In genomic region chrX:1451676-1452496, GRCh38 we compare ENCODE assay signal across 9 cellular contexts. TPM values are rescaled to one million over a fixed set of nuclear protein-coding genes. Genes with fewer than 3 reads are reported as not detected.
A peak's percentile ranks its signal among the peaks of the same experiment; 100 is the strongest.
DNase-seq lines count a peak whose midpoint lies in the region; ATAC-seq, FAIRE-seq and TF ChIP-seq lines count a peak whose summit lies in the region.
"Had no signal": no experiment of that assay in that cellular context is flagged by ENCODE, and none has a peak within 500 bp of the region (broad histone marks: within the 10 kb centered on the region; RNA-seq: fewer than 3 reads in every experiment).

No MANE protein-coding gene starts in this region.

- DNase-seq in GM19239 (ENCODE audit: insufficient read length, low spot score) (no peak), heart right ventricle (peak in 1 of 2 donors; percentile 36), gastrocnemius medialis (peak in 1 of 2 donors; percentile 34), NCI-H510A treated with DMSO at 0.1 percent for 48 hours (lab: John Stamatoyannopoulos, UW) (no peak), GM13977 (ENCODE audit: low spot score) (no peak), SW 1271 (lab: John Stamatoyannopoulos, UW) (no peak)
- no peak for DNase-seq in activated CD8-positive, alpha-beta T cell treated with anti-CD3 and anti-CD28 coated beads for 36 hours

- intact Hi-C loops in activated CD8-positive, alpha-beta T cell treated with anti-CD3 and anti-CD28 coated beads for 36 hours (cut with micrococcal nuclease): loop anchor here (5.0 to 10.0 kb wide), 2 partner anchors 210 to 733 kb away; no protein-coding TSS in a partner anchor
- intact Hi-C loops in heart right ventricle (cut with DNase I) (loop anchor here in 8 of 10 donors (2.0 to 10.0 kb wide), 7 partner anchors 59 to 1363 kb away; partner anchors contain the start of genes SLC25A6 (in 5 of the 8) and AKAP17A (in 4 of the 8)), gastrocnemius medialis (cut with DNase I; ENCODE audit: low total_unique reads) (loop anchor here (5.0 to 10.0 kb wide), 2 partner anchors 873 to 1240 kb away; partner anchors contain the start of gene CD99)

- peak; percentile 26 for FAIRE-seq in GM19239 (lab: Jason Lieb, UNC)
- FAIRE-seq: endometrium had no signal

- 27 to 33% methylated on average over 23 of the region's 23 CpGs for WGBS in heart right ventricle, 2 donors

- H3K9me3 ChIP-seq in heart right ventricle (no peaks in the 10 kb centered on the region), gastrocnemius medialis (no peaks in the 10 kb centered on the region)

- H3K27ac Mint-ChIP-seq in activated CD8-positive, alpha-beta T cell treated with anti-CD3 and anti-CD28 coated beads for 36 hours: peak overlapping the region; percentile 93

- ATAC-seq in activated CD8-positive, alpha-beta T cell treated with anti-CD3 and anti-CD28 coated beads for 36 hours: no peak
- peak in 1 of 8 donors; percentile 0 for ATAC-seq in heart right ventricle
- no peak for ATAC-seq in gastrocnemius medialis
- no peak for ATAC-seq in GM19395 (IDR thresholded peaks at IDR 0.05; ENCODE audit: unreplicated experiment)

- H3K36me3 Mint-ChIP-seq in activated CD8-positive, alpha-beta T cell treated with anti-CD3 and anti-CD28 coated beads for 36 hours (ENCODE audit: low read depth): peaks cover 33% of the 10 kb centered on the region

- peak overlapping the region; percentile 84 for H3K4me3 Mint-ChIP-seq in activated CD8-positive, alpha-beta T cell treated with anti-CD3 and anti-CD28 coated beads for 36 hours

- H3K27me3 Mint-ChIP-seq in activated CD8-positive, alpha-beta T cell treated with anti-CD3 and anti-CD28 coated beads for 36 hours: no peaks in the 10 kb centered on the region

- no peaks in the 10 kb centered on the region for H3K36me3 ChIP-seq in heart right ventricle
- no peaks in the 10 kb centered on the region for H3K36me3 ChIP-seq in gastrocnemius medialis

- H3K9me3 Mint-ChIP-seq in activated CD8-positive, alpha-beta T cell treated with anti-CD3 and anti-CD28 coated beads for 36 hours: peaks cover 31% of the 10 kb centered on the region

- CTCF ChIA-PET in activated CD8-positive, alpha-beta T cell treated with anti-CD3 and anti-CD28 coated beads for 36 hours (lab: Charles Lee): no interaction called here

- H3K4me1 Mint-ChIP-seq in activated CD8-positive, alpha-beta T cell treated with anti-CD3 and anti-CD28 coated beads for 36 hours (ENCODE audit: low read depth): peaks cover 39% of the 10 kb centered on the region

- POLR2A ChIA-PET in activated CD8-positive, alpha-beta T cell treated with anti-CD3 and anti-CD28 coated beads for 36 hours (lab: Charles Lee): no interaction called here

- in situ Hi-C loops in gastrocnemius medialis (cut with MboI; ENCODE audit: low sequenced_read_pairs in 4 of 4): loop anchor here (10.0 to 25.0 kb wide), 4 partner anchors 57 to 1160 kb away; partner anchors contain the start of genes AKAP17A (in 2 of the 4) and SLC25A6 (in 1 of the 4)
- in situ Hi-C loops in GM13977 (cut with MboI; ENCODE audit: low pct_unique_long_range_greater_than_20kb, low sequenced_read_pairs, unreplicated experiment): no loop called here

- TF ChIP-seq POLR2A in gastrocnemius medialis (IDR thresholded peaks at IDR 0.05): no peak

- TF ChIP-seq CTCF in activated CD8-positive, alpha-beta T cell treated with anti-CD3 and anti-CD28 coated beads for 36 hours (IDR thresholded peaks at IDR 0.05): no peak
- TF ChIP-seq CTCF in heart right ventricle (IDR thresholded peaks at IDR 0.05) (no peak), gastrocnemius medialis (IDR thresholded peaks at IDR 0.05 in 4 of 5, conservative IDR thresholded peaks at IDR 0.05 in 1 of 5) (no peak), GM13977 (IDR thresholded peaks at IDR 0.05; ENCODE audit: extremely low read depth, insufficient read depth, missing control alignments) (no peak)

- peak overlapping the region in 7 of 10 donors; percentile 67 to 88 (median 81) for H3K27ac ChIP-seq in heart right ventricle
- peak overlapping the region; percentile 80 to 92 (median 84) for H3K27ac ChIP-seq in gastrocnemius medialis

- H3K27me3 ChIP-seq in heart right ventricle (no peaks in the 10 kb centered on the region), gastrocnemius medialis (no peaks in the 10 kb centered on the region)

- H3K4me3 ChIP-seq in heart right ventricle: peak overlapping the region; percentile 71 to 98 (median 88)
- peak overlapping the region; percentile 87 to 94 (median 90) for H3K4me3 ChIP-seq in gastrocnemius medialis

- H3K4me1 ChIP-seq in heart right ventricle: peaks cover 5 to 24% (median 12%) of the 10 kb centered on the region in 9 donors
- peaks cover 10 to 15% of the 10 kb centered on the region in 2 donors for H3K4me1 ChIP-seq in gastrocnemius medialis

RNA-seq across cellular contexts. Expression of gene ASMTL, which starts 0.8 kb away (rescaled TPM):
- 10 to 100 TPM; 55.8 to 57.2 TPM for total RNA-seq in activated CD8-positive, alpha-beta T cell treated with anti-CD3 and anti-CD28 coated beads for 36 hours
- total RNA-seq in heart right ventricle (10 to 100 TPM; 23.3 to 50.6 (median 38.3) TPM), gastrocnemius medialis (10 to 100 TPM; 13.6 to 19.5 (median 13.9) TPM)
- polyA plus RNA-seq in heart right ventricle: 10 to 100 TPM; 16.6 to 40.7 TPM

RNA-seq across cellular contexts. Expression of gene SLC25A6, which starts 60.0 kb away (rescaled TPM):
- 100 to 1,000 TPM; 460 to 476 TPM for total RNA-seq in activated CD8-positive, alpha-beta T cell treated with anti-CD3 and anti-CD28 coated beads for 36 hours
- total RNA-seq in heart right ventricle (100 to 1,000 TPM; 128 to 186 (median 141) TPM), gastrocnemius medialis (10 to 100 TPM; 60.0 to 69.9 (median 65.1) TPM)
- polyA plus RNA-seq in heart right ventricle: 100 to 1,000 TPM in 1 of 2 donors, 10 to 100 TPM in 1; 74.8 to 272 TPM
